1 cellular context compared by ENCODE assay signal in genomic region chr10:72364239-72364777, GRCh38.
TF ChIP-seq lines count a peak whose summit lies in the region.

No MANE protein-coding gene starts in this region.

TF ChIP-seq in K562, 482 proteins besides CTCF, POLR2A, EP300 and RAD21 (continued from another document and continues in another):
- TF ChIP-seq MEIS2 (IDR thresholded peaks at IDR 0.05; ENCODE audit: partially characterized antibody) (no peak), MYNN (IDR thresholded peaks at IDR 0.05) (peak; percentile 67; the same call in 1 of the 2 replicates), MYNN (CRISPR knock-in tag; IDR thresholded peaks at IDR 0.05) (no peak), HDAC3 (IDR thresholded peaks at IDR 0.05; ENCODE audit: borderline replicate concordance, partially characterized antibody) (no peak), HMG20B (CRISPR knock-in tag; IDR thresholded peaks at IDR 0.05) (no peak), HDAC1 (IDR thresholded peaks at IDR 0.05) (no peak), MCM3 (IDR thresholded peaks at IDR 0.05) (no peak), KAT2B (IDR thresholded peaks at IDR 0.05; ENCODE audit: low read depth, low read length) (no peak), ZBTB33 (CRISPR knock-in tag; IDR thresholded peaks at IDR 0.05) (peak; percentile 61; the same call in 1 of the 2 replicates), ETS2 (tag; IDR thresholded peaks at IDR 0.05; ENCODE audit: borderline replicate concordance, poor library complexity, severe bottlenecking) (no peak), TBP (optimal IDR thresholded peaks at IDR 0.05; ENCODE audit: low read depth, low read length) (peak; percentile 21), ATF1 (CRISPR knock-in tag; IDR thresholded peaks at IDR 0.05) (no peak), ATF1 (tag; IDR thresholded peaks at IDR 0.05) (no peak), PTTG1 (tag; IDR thresholded peaks at IDR 0.05; ENCODE audit: low read depth) (no peak), ZSCAN32 (CRISPR knock-in tag; IDR thresholded peaks at IDR 0.05) (no peak), ZNF408 (CRISPR knock-in tag; IDR thresholded peaks at IDR 0.05; ENCODE audit: low read depth) (no peak), CBX2 (IDR thresholded peaks at IDR 0.05; ENCODE audit: insufficient read depth, low read length, poor library complexity, severe bottlenecking) (no peak), RCOR1 (IDR thresholded peaks at IDR 0.05; ENCODE audit: borderline replicate concordance in 1 of 2, low read depth in 2 of 2, low read length in 2 of 2) (peak in 1 of 2 experiments; percentile 80; a peak in 1 of 4 replicates), RBM14 (IDR thresholded peaks at IDR 0.05; ENCODE audit: borderline replicate concordance, insufficient read depth, low read depth, low read length) (no peak), CTBP1 (IDR thresholded peaks at IDR 0.05; ENCODE audit: borderline replicate concordance) (peak; percentile 77), ZNF274 (IDR thresholded peaks at IDR 0.05; ENCODE audit: borderline replicate concordance, low read depth, low read length) (no peak), NR3C1 (CRISPR knock-in tag; IDR thresholded peaks at IDR 0.05) (no peak), FUS (optimal IDR thresholded peaks at IDR 0.05; ENCODE audit: low read depth, low read length) (no peak), DMBX1 (CRISPR knock-in tag; IDR thresholded peaks at IDR 0.05; ENCODE audit: borderline replicate concordance) (no peak), ZNF239 (CRISPR knock-in tag; IDR thresholded peaks at IDR 0.05) (no peak), ZNF785 (CRISPR knock-in tag; IDR thresholded peaks at IDR 0.05) (no peak), PHB2 (IDR thresholded peaks at IDR 0.05; ENCODE audit: low read depth) (no peak), ELF2 (CRISPR knock-in tag; IDR thresholded peaks at IDR 0.05) (no peak), KDM5B (IDR thresholded peaks at IDR 0.05; ENCODE audit: insufficient replicate concordance, low read depth, low read length) (no peak), SP2 (IDR thresholded peaks at IDR 0.05; ENCODE audit: extremely low read depth, low read depth, low read length, poor library complexity, severe bottlenecking) (no peak), YY1 (IDR thresholded peaks at IDR 0.05; ENCODE audit: borderline replicate concordance in 1 of 3, control insufficient read depth in 1 of 3, extremely low read depth in 1 of 3, insufficient read depth in 3 of 3, insufficient read length in 1 of 3, insufficient replicate concordance in 2 of 3, low read depth in 1 of 3, low read length in 2 of 3) (peak in 2 of 3 experiments; percentile 17 to 37), SMAD1 (IDR thresholded peaks at IDR 0.05; ENCODE audit: low read depth, low read length, partially characterized antibody) (peak; percentile 97), KDM1A (IDR thresholded peaks at IDR 0.05) (no peak), ZNF280A (IDR thresholded peaks at IDR 0.05; ENCODE audit: low read depth, partially characterized antibody) (no peak)
- TF ChIP-seq, protein P1, sequence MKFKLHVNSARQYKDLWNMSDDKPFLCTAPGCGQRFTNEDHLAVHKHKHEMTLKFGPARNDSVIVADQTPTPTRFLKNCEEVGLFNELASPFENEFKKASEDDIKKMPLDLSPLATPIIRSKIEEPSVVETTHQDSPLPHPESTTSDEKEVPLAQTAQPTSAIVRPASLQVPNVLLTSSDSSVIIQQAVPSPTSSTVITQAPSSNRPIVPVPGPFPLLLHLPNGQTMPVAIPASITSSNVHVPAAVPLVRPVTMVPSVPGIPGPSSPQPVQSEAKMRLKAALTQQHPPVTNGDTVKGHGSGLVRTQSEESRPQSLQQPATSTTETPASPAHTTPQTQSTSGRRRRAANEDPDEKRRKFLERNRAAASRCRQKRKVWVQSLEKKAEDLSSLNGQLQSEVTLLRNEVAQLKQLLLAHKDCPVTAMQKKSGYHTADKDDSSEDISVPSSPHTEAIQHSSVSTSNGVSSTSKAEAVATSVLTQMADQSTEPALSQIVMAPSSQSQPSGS (CRISPR knock-in tag; IDR thresholded peaks at IDR 0.05): no peak
- TF ChIP-seq, protein P2, sequence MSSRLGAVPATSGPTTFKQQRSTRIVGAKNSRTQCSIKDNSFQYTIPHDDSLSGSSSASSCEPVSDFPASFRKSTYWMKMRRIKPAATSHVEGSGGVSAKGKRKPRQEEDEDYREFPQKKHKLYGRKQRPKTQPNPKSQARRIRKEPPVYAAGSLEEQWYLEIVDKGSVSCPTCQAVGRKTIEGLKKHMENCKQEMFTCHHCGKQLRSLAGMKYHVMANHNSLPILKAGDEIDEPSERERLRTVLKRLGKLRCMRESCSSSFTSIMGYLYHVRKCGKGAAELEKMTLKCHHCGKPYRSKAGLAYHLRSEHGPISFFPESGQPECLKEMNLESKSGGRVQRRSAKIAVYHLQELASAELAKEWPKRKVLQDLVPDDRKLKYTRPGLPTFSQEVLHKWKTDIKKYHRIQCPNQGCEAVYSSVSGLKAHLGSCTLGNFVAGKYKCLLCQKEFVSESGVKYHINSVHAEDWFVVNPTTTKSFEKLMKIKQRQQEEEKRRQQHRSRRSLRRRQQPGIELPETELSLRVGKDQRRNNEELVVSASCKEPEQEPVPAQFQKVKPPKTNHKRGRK (tag; IDR thresholded peaks at IDR 0.05): no peak
- TF ChIP-seq, protein P3, sequence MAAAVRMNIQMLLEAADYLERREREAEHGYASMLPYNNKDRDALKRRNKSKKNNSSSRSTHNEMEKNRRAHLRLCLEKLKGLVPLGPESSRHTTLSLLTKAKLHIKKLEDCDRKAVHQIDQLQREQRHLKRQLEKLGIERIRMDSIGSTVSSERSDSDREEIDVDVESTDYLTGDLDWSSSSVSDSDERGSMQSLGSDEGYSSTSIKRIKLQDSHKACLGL (CRISPR knock-in tag; IDR thresholded peaks at IDR 0.05; ENCODE audit: borderline replicate concordance, poor library complexity, severe bottlenecking): no peak
- TF ChIP-seq, protein P4, sequence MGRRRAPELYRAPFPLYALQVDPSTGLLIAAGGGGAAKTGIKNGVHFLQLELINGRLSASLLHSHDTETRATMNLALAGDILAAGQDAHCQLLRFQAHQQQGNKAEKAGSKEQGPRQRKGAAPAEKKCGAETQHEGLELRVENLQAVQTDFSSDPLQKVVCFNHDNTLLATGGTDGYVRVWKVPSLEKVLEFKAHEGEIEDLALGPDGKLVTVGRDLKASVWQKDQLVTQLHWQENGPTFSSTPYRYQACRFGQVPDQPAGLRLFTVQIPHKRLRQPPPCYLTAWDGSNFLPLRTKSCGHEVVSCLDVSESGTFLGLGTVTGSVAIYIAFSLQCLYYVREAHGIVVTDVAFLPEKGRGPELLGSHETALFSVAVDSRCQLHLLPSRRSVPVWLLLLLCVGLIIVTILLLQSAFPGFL (CRISPR knock-in tag; IDR thresholded peaks at IDR 0.05): no peak
- TF ChIP-seq, protein P5, sequence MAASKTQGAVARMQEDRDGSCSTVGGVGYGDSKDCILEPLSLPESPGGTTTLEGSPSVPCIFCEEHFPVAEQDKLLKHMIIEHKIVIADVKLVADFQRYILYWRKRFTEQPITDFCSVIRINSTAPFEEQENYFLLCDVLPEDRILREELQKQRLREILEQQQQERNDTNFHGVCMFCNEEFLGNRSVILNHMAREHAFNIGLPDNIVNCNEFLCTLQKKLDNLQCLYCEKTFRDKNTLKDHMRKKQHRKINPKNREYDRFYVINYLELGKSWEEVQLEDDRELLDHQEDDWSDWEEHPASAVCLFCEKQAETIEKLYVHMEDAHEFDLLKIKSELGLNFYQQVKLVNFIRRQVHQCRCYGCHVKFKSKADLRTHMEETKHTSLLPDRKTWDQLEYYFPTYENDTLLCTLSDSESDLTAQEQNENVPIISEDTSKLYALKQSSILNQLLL (CRISPR knock-in tag; IDR thresholded peaks at IDR 0.05; ENCODE audit: borderline replicate concordance): no peak
- TF ChIP-seq, protein P6, sequence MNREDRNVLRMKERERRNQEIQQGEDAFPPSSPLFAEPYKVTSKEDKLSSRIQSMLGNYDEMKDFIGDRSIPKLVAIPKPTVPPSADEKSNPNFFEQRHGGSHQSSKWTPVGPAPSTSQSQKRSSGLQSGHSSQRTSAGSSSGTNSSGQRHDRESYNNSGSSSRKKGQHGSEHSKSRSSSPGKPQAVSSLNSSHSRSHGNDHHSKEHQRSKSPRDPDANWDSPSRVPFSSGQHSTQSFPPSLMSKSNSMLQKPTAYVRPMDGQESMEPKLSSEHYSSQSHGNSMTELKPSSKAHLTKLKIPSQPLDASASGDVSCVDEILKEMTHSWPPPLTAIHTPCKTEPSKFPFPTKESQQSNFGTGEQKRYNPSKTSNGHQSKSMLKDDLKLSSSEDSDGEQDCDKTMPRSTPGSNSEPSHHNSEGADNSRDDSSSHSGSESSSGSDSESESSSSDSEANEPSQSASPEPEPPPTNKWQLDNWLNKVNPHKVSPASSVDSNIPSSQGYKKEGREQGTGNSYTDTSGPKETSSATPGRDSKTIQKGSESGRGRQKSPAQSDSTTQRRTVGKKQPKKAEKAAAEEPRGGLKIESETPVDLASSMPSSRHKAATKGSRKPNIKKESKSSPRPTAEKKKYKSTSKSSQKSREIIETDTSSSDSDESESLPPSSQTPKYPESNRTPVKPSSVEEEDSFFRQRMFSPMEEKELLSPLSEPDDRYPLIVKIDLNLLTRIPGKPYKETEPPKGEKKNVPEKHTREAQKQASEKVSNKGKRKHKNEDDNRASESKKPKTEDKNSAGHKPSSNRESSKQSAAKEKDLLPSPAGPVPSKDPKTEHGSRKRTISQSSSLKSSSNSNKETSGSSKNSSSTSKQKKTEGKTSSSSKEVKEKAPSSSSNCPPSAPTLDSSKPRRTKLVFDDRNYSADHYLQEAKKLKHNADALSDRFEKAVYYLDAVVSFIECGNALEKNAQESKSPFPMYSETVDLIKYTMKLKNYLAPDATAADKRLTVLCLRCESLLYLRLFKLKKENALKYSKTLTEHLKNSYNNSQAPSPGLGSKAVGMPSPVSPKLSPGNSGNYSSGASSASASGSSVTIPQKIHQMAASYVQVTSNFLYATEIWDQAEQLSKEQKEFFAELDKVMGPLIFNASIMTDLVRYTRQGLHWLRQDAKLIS (CRISPR knock-in tag; IDR thresholded peaks at IDR 0.05): no peak
